ENCODE assay signal across 1 cellular context in genomic region chr20:63696628-63697356, GRCh38.
TF ChIP-seq lines count a peak whose summit lies in the region.

TNFRSF6B (plus strand) TSS chr20:63696652; CDS start chr20:63696768, 116 bp downstream.

TF ChIP-seq in HepG2, 621 proteins besides CTCF, POLR2A, EP300 and RAD21 (continued from another document and continues in another):
- TF ChIP-seq NRL (CRISPR knock-in tag; IDR thresholded peaks at IDR 0.05; ENCODE audit: borderline replicate concordance) = no peak; the same call in 1 of the 2 replicates
- TF ChIP-seq ZNF431 (CRISPR knock-in tag; IDR thresholded peaks at IDR 0.05; ENCODE audit: borderline replicate concordance, low read depth) = no peak
- no peak for TF ChIP-seq DDIT3 (CRISPR knock-in tag; IDR thresholded peaks at IDR 0.05)
- TF ChIP-seq SIX4 (CRISPR knock-in tag; IDR thresholded peaks at IDR 0.05) = no peak
- no peak for TF ChIP-seq ZNF337 (CRISPR knock-in tag; IDR thresholded peaks at IDR 0.05; ENCODE audit: borderline replicate concordance, low read depth)
- no peak; the same call in 1 of the 2 replicates for TF ChIP-seq SOX13 (IDR thresholded peaks at IDR 0.05)
- no peak for TF ChIP-seq SOX13 (CRISPR knock-in tag; conservative IDR thresholded peaks at IDR 0.05 in 1 of 2, IDR thresholded peaks at IDR 0.05 in 1 of 2)
- 0 out of 2 replicates have a peak, but pooled peaks have one; percentile 58 for TF ChIP-seq TIGD3 (CRISPR knock-in tag; IDR thresholded peaks at IDR 0.05; ENCODE audit: borderline replicate concordance)
- TF ChIP-seq ZNF83 (CRISPR knock-in tag; IDR thresholded peaks at IDR 0.05; ENCODE audit: borderline replicate concordance) = no peak; the same call in 1 of the 2 replicates
- no peak for TF ChIP-seq XRCC5 (optimal IDR thresholded peaks at IDR 0.05; ENCODE audit: low read length)
- no peak for TF ChIP-seq U2AF1 (optimal IDR thresholded peaks at IDR 0.05; ENCODE audit: low read depth, low read length)
- TF ChIP-seq KLF11 (CRISPR knock-in tag; IDR thresholded peaks at IDR 0.05) = no peak
- no peak for TF ChIP-seq TEAD2 (CRISPR knock-in tag; IDR thresholded peaks at IDR 0.05)
- no peak for TF ChIP-seq ZFP36L2 (CRISPR knock-in tag; IDR thresholded peaks at IDR 0.05)
- TF ChIP-seq SIN3A (IDR thresholded peaks at IDR 0.05; ENCODE audit: borderline replicate concordance, low read depth, low read length) = peak; percentile 42; the same call in 1 of the 2 replicates
- no peak for TF ChIP-seq RCOR2 (CRISPR knock-in tag; IDR thresholded peaks at IDR 0.05)
- peak; percentile 43; the same call in 1 of the 2 replicates for TF ChIP-seq ZNF143 (CRISPR knock-in tag; IDR thresholded peaks at IDR 0.05)
- no peak for TF ChIP-seq MAFF (IDR thresholded peaks at IDR 0.05; ENCODE audit: low read depth, low read length)
- TF ChIP-seq ZNF24 (IDR thresholded peaks at IDR 0.05) = no peak
- TF ChIP-seq CHD4 (IDR thresholded peaks at IDR 0.05; ENCODE audit: borderline replicate concordance, low read length) = no peak
- no peak for TF ChIP-seq ZMAT5 (CRISPR knock-in tag; IDR thresholded peaks at IDR 0.05; ENCODE audit: borderline replicate concordance, low read depth)
- no peak for TF ChIP-seq SETDB1 (CRISPR knock-in tag; IDR thresholded peaks at IDR 0.05; ENCODE audit: borderline replicate concordance)
- no peak for TF ChIP-seq TCF7 (IDR thresholded peaks at IDR 0.05; ENCODE audit: low read depth)
- no peak for TF ChIP-seq ELF3 (CRISPR knock-in tag; IDR thresholded peaks at IDR 0.05)
- TF ChIP-seq E2F2 (CRISPR knock-in tag; IDR thresholded peaks at IDR 0.05; ENCODE audit: borderline replicate concordance) = no peak
- no peak for TF ChIP-seq NR2F6 (IDR thresholded peaks at IDR 0.05)
- TF ChIP-seq NR2F6 (CRISPR knock-in tag; IDR thresholded peaks at IDR 0.05) = peak; percentile 62; the same call in 1 of the 2 replicates
- peak; percentile 66 for TF ChIP-seq ZFP91 (CRISPR knock-in tag; IDR thresholded peaks at IDR 0.05; ENCODE audit: borderline replicate concordance)
- no peak for TF ChIP-seq PCBP2 (optimal IDR thresholded peaks at IDR 0.05; ENCODE audit: low read depth, low read length, poor library complexity, severe bottlenecking)
- TF ChIP-seq GABPB1 (CRISPR knock-in tag; IDR thresholded peaks at IDR 0.05) = peak; percentile 54; the same call in 1 of the 2 replicates
- no peak for TF ChIP-seq CBX5 (CRISPR knock-in tag; IDR thresholded peaks at IDR 0.05; ENCODE audit: borderline replicate concordance)
- no peak for TF ChIP-seq ZBTB40 (IDR thresholded peaks at IDR 0.05)
- peak; percentile 21; the same call in 1 of the 2 replicates for TF ChIP-seq ZBTB40 (CRISPR knock-in tag; IDR thresholded peaks at IDR 0.05)
- TF ChIP-seq SNAPC5 (CRISPR knock-in tag; IDR thresholded peaks at IDR 0.05; ENCODE audit: borderline replicate concordance) = no peak
- no peak for TF ChIP-seq ZNF564 (CRISPR knock-in tag; IDR thresholded peaks at IDR 0.05)
- TF ChIP-seq BCL3 (CRISPR knock-in tag; IDR thresholded peaks at IDR 0.05) = no peak; the same call in 1 of the 2 replicates
- TF ChIP-seq ZNF775 (CRISPR knock-in tag; IDR thresholded peaks at IDR 0.05; ENCODE audit: borderline replicate concordance) = no peak
- TF ChIP-seq SKI (IDR thresholded peaks at IDR 0.05; ENCODE audit: partially characterized antibody) = no peak
- peak; percentile 69; the same call in 1 of the 2 replicates for TF ChIP-seq IRF9 (CRISPR knock-in tag; IDR thresholded peaks at IDR 0.05; ENCODE audit: borderline replicate concordance)
- TF ChIP-seq CERS6 (CRISPR knock-in tag; IDR thresholded peaks at IDR 0.05) = no peak
- TF ChIP-seq PAWR (CRISPR knock-in tag; IDR thresholded peaks at IDR 0.05; ENCODE audit: borderline replicate concordance) = no peak
- TF ChIP-seq SP140L (CRISPR knock-in tag; IDR thresholded peaks at IDR 0.05; ENCODE audit: borderline replicate concordance) = no peak
- TF ChIP-seq ZMAT3 (CRISPR knock-in tag; conservative IDR thresholded peaks at IDR 0.05) = no peak; the same call in 1 of the 2 replicates
- TF ChIP-seq ZNF724P (CRISPR knock-in tag; IDR thresholded peaks at IDR 0.05; ENCODE audit: borderline replicate concordance) = no peak; the same call in 1 of the 2 replicates
- TF ChIP-seq ZBTB44 (CRISPR knock-in tag; IDR thresholded peaks at IDR 0.05) = no peak
